In genomic region chr2:235611337-235611736, GRCh38 we compare ENCODE assay signal across 1 cellular context.
TF ChIP-seq lines count a peak whose summit lies in the region.

No MANE protein-coding gene starts in this region.

TF ChIP-seq in SK-N-SH, 30 proteins besides CTCF, POLR2A, EP300 and RAD21 (continued from another document):
- no peak for TF ChIP-seq USF1 (IDR thresholded peaks at IDR 0.05; ENCODE audit: borderline replicate concordance, low read depth)
- TF ChIP-seq TAF1 (IDR thresholded peaks at IDR 0.05; ENCODE audit: borderline replicate concordance, low read depth, low read length) = no peak
- no peak for TF ChIP-seq EZH2phosphoT487 (IDR thresholded peaks at IDR 0.05; ENCODE audit: borderline replicate concordance, low read depth)
- no peak for TF ChIP-seq YY1 (IDR thresholded peaks at IDR 0.05; ENCODE audit: low read depth)
- TF ChIP-seq JUND (IDR thresholded peaks at IDR 0.05) = no peak
- no peak for TF ChIP-seq GABPA (IDR thresholded peaks at IDR 0.05; ENCODE audit: low read depth)
- 0 out of 2 replicates have a peak, but pooled peaks have one; percentile 10 for TF ChIP-seq MXI1 (IDR thresholded peaks at IDR 0.05; ENCODE audit: low read depth, low read length)
- no peak for TF ChIP-seq RFX5 (IDR thresholded peaks at IDR 0.05; ENCODE audit: low read length)
